19 cellular contexts compared by ENCODE assay signal in the genomic region with DNA sequence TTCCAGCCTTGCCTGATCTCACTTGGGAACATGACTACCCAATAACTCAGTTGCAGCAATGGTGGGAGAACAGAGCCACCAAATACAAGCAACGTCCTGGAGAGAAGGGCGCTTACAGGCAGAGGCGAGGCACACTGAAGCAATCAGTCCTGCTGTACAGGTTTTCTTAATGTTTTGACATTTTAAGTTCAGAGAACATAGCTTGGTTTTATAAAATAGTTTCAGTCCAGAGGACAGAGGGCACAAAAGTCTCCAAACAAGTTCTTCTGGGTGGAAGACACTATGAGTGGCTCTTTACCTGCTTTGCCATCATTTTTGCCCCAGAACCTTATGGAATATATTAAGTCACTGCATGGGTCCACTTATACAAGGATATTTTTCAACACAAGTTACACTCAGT.
A peak's percentile ranks its signal among the peaks of the same experiment; 100 is the strongest.
DNase-seq lines count a peak whose midpoint lies in the region; ATAC-seq, FAIRE-seq and TF ChIP-seq lines count a peak whose summit lies in the region.
"Had no signal": no experiment of that assay in that cellular context is flagged by ENCODE, and none has a peak within 500 bp of the region (broad histone marks: within the 10 kb centered on the region; RNA-seq: fewer than 3 reads in every experiment).

No MANE protein-coding gene starts in this region.

- TF ChIP-seq RAD21 in IMR-90 (IDR thresholded peaks at IDR 0.05; ENCODE audit: low read length): no peak

- H3K4me1 ChIP-seq in IMR-90 (ENCODE audit: control insufficient read depth, insufficient read depth, low read length): peaks cover 20% of the 10 kb centered on the region
- H3K4me1 ChIP-seq in stomach smooth muscle (ENCODE audit: control insufficient read depth, insufficient read depth, low read length): peaks cover 69% of the 10 kb centered on the region
- H3K4me1 ChIP-seq in gastroesophageal sphincter: peaks cover 0 to 36% (median 3%) of the 10 kb centered on the region in 3 donors

- 0 out of 4 replicates have a peak, but pooled peaks cover 0 to 5% of the 10 kb centered on the region in 2 experiments for H3K79me1 ChIP-seq in IMR-90 (ENCODE audit: low read depth in 1 of 2, low read length in 2 of 2)

- dilution Hi-C loops in IMR-90 (cut with HindIII; ENCODE audit: low sequenced_read_pairs, unreplicated experiment): no loop called here

- no peak for FAIRE-seq in GM12892 (lab: Jason Lieb, UNC)
- FAIRE-seq in D721Med (lab: Jason Lieb, UNC): no peak
- FAIRE-seq: A204.1, G401.6, GM18507 had no signal

- no peak overlapping the region for H2AFZ ChIP-seq in IMR-90 (replicated peaks; ENCODE audit: low read length, poor library complexity)

- TF ChIP-seq POLR2A in IMR-90 (IDR thresholded peaks at IDR 0.05; ENCODE audit: low read depth, low read length) (no peak), GM12892 (IDR thresholded peaks at IDR 0.05; ENCODE audit: low read depth, low read length) (no peak), gastroesophageal sphincter (IDR thresholded peaks at IDR 0.05) (no peak)

- no peaks in the 10 kb centered on the region for H4K20me1 ChIP-seq in IMR-90 (ENCODE audit: insufficient read depth, low read length)

- H3K14ac ChIP-seq in IMR-90 (replicated peaks; ENCODE audit: low read depth, low read length): peak overlapping the region; percentile 12; the same call in 1 of the 2 replicates

- no peak for DNase-seq in IMR-90
- DNase-seq in epithelial cell of prostate (ENCODE audit: low read depth, low spot score): no peak
- no peak for DNase-seq in mesothelial cell of epicardium (ENCODE audit: low spot score in 2 of 2, unreplicated experiment in 2 of 2)
- no peak for DNase-seq in RPMI8226
- DNase-seq in GM12892 (ENCODE audit: insufficient read length): no peak
- no peak for DNase-seq in D721Med (ENCODE audit: insufficient read length, low spot score)
- DNase-seq: Calu3; CD8-positive, alpha-beta memory T cell; Kasumi-1; NCI-H1694; NCI-H2171; NCI-H526 treated with DMSO at 0.1 percent for 48 hours had no signal

- peak overlapping the region; percentile 29; the same call in 1 of the 2 replicates for H3K4ac ChIP-seq in IMR-90 (ENCODE audit: low read depth, low read length)

- H3K18ac ChIP-seq in IMR-90 (ENCODE audit: low read depth, low read length): no peak overlapping the region

- no peak overlapping the region for H4K5ac ChIP-seq in IMR-90 (ENCODE audit: low read depth, low read length)

- H4K91ac ChIP-seq in IMR-90 (ENCODE audit: insufficient read depth, low read depth, low read length): peak overlapping the region; percentile 50; the same call in 1 of the 2 replicates

- no peaks in the 10 kb centered on the region for H3K9me3 Mint-ChIP-seq in mesothelial cell of epicardium
- H3K9me3 Mint-ChIP-seq: CD8-positive, alpha-beta memory T cell had no signal

- CTCF ChIA-PET in IMR-90 (lab: Yijun Ruan, JAX): no interaction called here

- H3K36me3 ChIP-seq in IMR-90 (ENCODE audit: control insufficient read depth, insufficient read depth, low read length) (no peaks in the 10 kb centered on the region), stomach smooth muscle (ENCODE audit: control insufficient read depth in 2 of 2, insufficient read depth in 2 of 2, low read length in 2 of 2) (no peaks in the 10 kb centered on the region), gastroesophageal sphincter (no peaks in the 10 kb centered on the region)
- H3K36me3 ChIP-seq: SJSA1 had no signal

- H3K9ac ChIP-seq in IMR-90 (ENCODE audit: low read depth, low read length) (no peak overlapping the region), stomach smooth muscle (ENCODE audit: low read length in 2 of 2) (no peak overlapping the region)

- H3K9me3 ChIP-seq in IMR-90 (ENCODE audit: control insufficient read depth, insufficient read depth, low read length): no peaks in the 10 kb centered on the region
- H3K9me3 ChIP-seq in stomach smooth muscle (ENCODE audit: control insufficient read depth in 2 of 2, low read length in 2 of 2): no peaks in the 10 kb centered on the region
- no peaks in the 10 kb centered on the region for H3K9me3 ChIP-seq in gastroesophageal sphincter
- H3K9me3 ChIP-seq: SJSA1 had no signal

- H2AK9ac ChIP-seq in IMR-90 (replicated peaks; ENCODE audit: low read depth, low read length, poor library complexity): no peak overlapping the region

- no peak overlapping the region for H3K23ac ChIP-seq in IMR-90 (ENCODE audit: low read depth, low read length)

- peaks cover 22% of the 10 kb centered on the region for H3K9me1 ChIP-seq in IMR-90 (ENCODE audit: insufficient read depth, low read length)

- TF ChIP-seq CTCF in IMR-90 (conservative IDR thresholded peaks at IDR 0.05; ENCODE audit: low read depth, low read length) (no peak), mesothelial cell of epicardium (IDR thresholded peaks at IDR 0.05; ENCODE audit: unreplicated experiment) (no peak), D721Med (IDR thresholded peaks at IDR 0.05; ENCODE audit: insufficient read depth, missing control alignments) (no peak), gastroesophageal sphincter (IDR thresholded peaks at IDR 0.05) (no peak)

- H3K4me1 Mint-ChIP-seq in mesothelial cell of epicardium: peaks cover 55% of the 10 kb centered on the region

- H3K27ac ChIP-seq in IMR-90 (ENCODE audit: insufficient read depth, low read length) (no peak overlapping the region), epithelial cell of prostate (peak overlapping the region; percentile 36), stomach smooth muscle (ENCODE audit: low read length) (peak overlapping the region; percentile 70), gastroesophageal sphincter (peak overlapping the region in 2 of 4 donors; percentile 60 to 61)
- H3K27ac ChIP-seq: C4-2B, SJSA1 had no signal

- peak overlapping the region; percentile 74 for H2AK5ac ChIP-seq in IMR-90 (ENCODE audit: low read depth, low read length)

- POLR2A ChIA-PET in IMR-90 (lab: Charles Lee; ENCODE audit: unreplicated experiment): no interaction called here

- no peak overlapping the region for H3K4me3 Mint-ChIP-seq in mesothelial cell of epicardium
- H3K4me3 Mint-ChIP-seq: CD8-positive, alpha-beta memory T cell had no signal

- no peak for TF ChIP-seq EP300 in gastroesophageal sphincter (IDR thresholded peaks at IDR 0.05)

- H3K4me3 ChIP-seq in IMR-90 (ENCODE audit: insufficient read depth, low read depth, low read length) (no peak overlapping the region), stomach smooth muscle (ENCODE audit: low read length in 2 of 2) (peak overlapping the region in 1 of 2 donors; percentile 36), gastroesophageal sphincter (no peak overlapping the region)
- H3K4me3 ChIP-seq: SJSA1 had no signal

- peak overlapping the region; percentile 47; the same call in 1 of the 2 replicates for H2BK120ac ChIP-seq in IMR-90 (ENCODE audit: low read depth, low read length)

- 0 out of 3 replicates have a peak overlapping the region, but pooled peaks have one; percentile 34 for H2BK15ac ChIP-seq in IMR-90 (ENCODE audit: low read depth, low read length)

- no peak overlapping the region for H2BK20ac ChIP-seq in IMR-90 (ENCODE audit: low read depth, low read length)

- 82% methylated on average over 2 of the region's 3 CpGs; no CpG with 5 or more reads in 1 of the 2 experiments for WGBS in IMR-90 (ENCODE audit: extremely low coverage in 2 of 2, insufficient read length in 1 of 2), 2 experiments
- 70% methylated on average over 3 of the region's 3 CpGs; no CpG with 5 or more reads in 1 of the 2 donors for WGBS in gastroesophageal sphincter (ENCODE audit: low coverage in 1 of 2), 2 donors

- no peak for ATAC-seq in IMR-90 (ENCODE audit: low read depth)
- ATAC-seq in gastroesophageal sphincter: no peak

- H3K4me2 ChIP-seq in IMR-90 (ENCODE audit: low read depth, low read length): no peak overlapping the region

- BruUV-seq in IMR-90 (replicated peaks; lab: Mats Ljungman, UMichigan): no TSS peak

- H4K8ac ChIP-seq in IMR-90 (ENCODE audit: low read depth in 2 of 2, low read length in 2 of 2): 0 out of 4 replicates have a peak overlapping the region, but pooled peaks of 1 of the 2 experiments have one; percentile 12

- no peaks in the 10 kb centered on the region for H3K27me3 ChIP-seq in IMR-90 (ENCODE audit: control insufficient read depth, insufficient read depth, low read length)
- peaks cover 0 to 3% of the 10 kb centered on the region in 2 donors for H3K27me3 ChIP-seq in stomach smooth muscle (ENCODE audit: control insufficient read depth in 1 of 2, insufficient read depth in 2 of 2, low read length in 2 of 2)
- H3K27me3 ChIP-seq in gastroesophageal sphincter: no peaks in the 10 kb centered on the region
- H3K27me3 ChIP-seq: SJSA1 had no signal

- no peaks in the 10 kb centered on the region for H3K36me3 Mint-ChIP-seq in mesothelial cell of epicardium
- H3K36me3 Mint-ChIP-seq: CD8-positive, alpha-beta memory T cell had no signal

- intact Hi-C loops in IMR-90 (cut with micrococcal nuclease): no loop called here

- H3K56ac ChIP-seq in IMR-90 (ENCODE audit: extremely low read depth, insufficient read depth, low read length): no peak overlapping the region

- H3K27me3 Mint-ChIP-seq in mesothelial cell of epicardium (ENCODE audit: low read depth): no peaks in the 10 kb centered on the region

- in situ Hi-C loops in IMR-90 (cut with MboI; ENCODE audit: low sequenced_read_pairs): no loop called here

- no peak overlapping the region for H2BK5ac ChIP-seq in IMR-90 (ENCODE audit: low read depth, low read length, poor library complexity, severe bottlenecking)

- H3K27ac Mint-ChIP-seq in mesothelial cell of epicardium: peak overlapping the region; percentile 90
- H3K27ac Mint-ChIP-seq: CD8-positive, alpha-beta memory T cell had no signal

TF ChIP-seq in IMR-90, 13 proteins besides CTCF, POLR2A, EP300 and RAD21 (continues in another document):
- no peak for TF ChIP-seq NFE2L2 (IDR thresholded peaks at IDR 0.05; ENCODE audit: low read depth, low read length)
- no peak for TF ChIP-seq MXI1 (IDR thresholded peaks at IDR 0.05; ENCODE audit: borderline replicate concordance, low read depth, low read length)
- TF ChIP-seq, protein P1, sequence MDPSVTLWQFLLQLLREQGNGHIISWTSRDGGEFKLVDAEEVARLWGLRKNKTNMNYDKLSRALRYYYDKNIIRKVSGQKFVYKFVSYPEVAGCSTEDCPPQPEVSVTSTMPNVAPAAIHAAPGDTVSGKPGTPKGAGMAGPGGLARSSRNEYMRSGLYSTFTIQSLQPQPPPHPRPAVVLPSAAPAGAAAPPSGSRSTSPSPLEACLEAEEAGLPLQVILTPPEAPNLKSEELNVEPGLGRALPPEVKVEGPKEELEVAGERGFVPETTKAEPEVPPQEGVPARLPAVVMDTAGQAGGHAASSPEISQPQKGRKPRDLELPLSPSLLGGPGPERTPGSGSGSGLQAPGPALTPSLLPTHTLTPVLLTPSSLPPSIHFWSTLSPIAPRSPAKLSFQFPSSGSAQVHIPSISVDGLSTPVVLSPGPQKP (IDR thresholded peaks at IDR 0.05; ENCODE audit: borderline replicate concordance, low read depth, low read length): no peak
- no peak for TF ChIP-seq MAZ (IDR thresholded peaks at IDR 0.05; ENCODE audit: borderline replicate concordance, low read depth, low read length)
- no peak for TF ChIP-seq RCOR1 (IDR thresholded peaks at IDR 0.05; ENCODE audit: insufficient replicate concordance, low read length)
- no peak for TF ChIP-seq MAFK (IDR thresholded peaks at IDR 0.05; ENCODE audit: low read depth, low read length)
